24 cellular contexts compared by ENCODE assay signal in the genomic region with DNA sequence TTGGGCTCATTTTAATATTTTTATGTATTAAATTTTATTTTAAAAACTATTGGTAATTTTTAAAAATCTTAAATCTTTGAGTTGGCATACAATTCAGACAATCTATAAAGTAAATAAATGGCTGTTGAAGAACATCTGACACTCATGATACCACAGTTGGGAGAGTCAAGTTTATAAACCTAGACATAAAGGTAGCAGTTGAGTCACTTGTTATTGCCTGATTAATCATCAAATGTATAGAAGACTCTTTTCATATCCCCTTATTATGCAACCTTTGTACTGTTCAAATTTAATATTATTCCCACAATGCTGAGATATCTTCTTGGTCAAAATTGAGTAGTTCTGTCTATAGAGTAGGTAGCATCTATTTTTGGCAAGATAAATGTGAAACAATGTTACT. TPM values are rescaled to one million over a fixed set of nuclear protein-coding genes. Genes with fewer than 3 reads are reported as not detected.
DNase-seq lines count a peak whose midpoint lies in the region; ATAC-seq and TF ChIP-seq lines count a peak whose summit lies in the region.
"Had no signal": no experiment of that assay in that cellular context is flagged by ENCODE, and none has a peak within 500 bp of the region (broad histone marks: within the 10 kb centered on the region; RNA-seq: fewer than 3 reads in every experiment).

No MANE protein-coding gene starts in this region.

- ATAC-seq in central memory CD8-positive, alpha-beta T cell (replicated peaks; ENCODE audit: extremely low read depth, poor library complexity, severe bottlenecking) = no peak
- no peak for ATAC-seq in naive thymus-derived CD8-positive, alpha-beta T cell
- ATAC-seq in GM18511 (IDR thresholded peaks at IDR 0.05; ENCODE audit: unreplicated experiment) = no peak
- ATAC-seq: HCT116, sciatic nerve had no signal

- H3K27me3 ChIP-seq in breast epithelium = peaks cover 0 to 17% of the 10 kb centered on the region in 2 donors
- no peaks in the 10 kb centered on the region for H3K27me3 ChIP-seq in MM.1S (replicated peaks; ENCODE audit: insufficient read depth, low read length)
- peaks cover 2% of the 10 kb centered on the region for H3K27me3 ChIP-seq in brain microvascular endothelial cell (replicated peaks)
- H3K27me3 ChIP-seq: uterus had no signal

- intact Hi-C loops in MCF 10A (cut with micrococcal nuclease) = no loop called here
- intact Hi-C loops in breast epithelium (cut with DNase I; ENCODE audit: low total_unique reads) = no loop called here

- no peak for TF ChIP-seq POLR2A in breast epithelium (IDR thresholded peaks at IDR 0.05)

- peak overlapping the region; percentile 93 for H2AFZ ChIP-seq in MM.1S (ENCODE audit: low read length)
- H2AFZ ChIP-seq: parathyroid adenoma had no signal

- H3K9me3 ChIP-seq in breast epithelium (no peaks in the 10 kb centered on the region), MM.1S (replicated peaks; ENCODE audit: insufficient read depth, low read length) (no peaks in the 10 kb centered on the region)
- H3K9me3 ChIP-seq: esophagus muscularis mucosa, uterus had no signal

- H3K27me3 Mint-ChIP-seq in MCF 10A (ENCODE audit: insufficient read depth, unreplicated experiment) = no peaks in the 10 kb centered on the region
- peaks cover 26% of the 10 kb centered on the region for H3K27me3 Mint-ChIP-seq in central memory CD8-positive, alpha-beta T cell
- peaks cover 10 to 39% (median 19%) of the 10 kb centered on the region in 5 donors for H3K27me3 Mint-ChIP-seq in naive thymus-derived CD8-positive, alpha-beta T cell

- BruUV-seq in MCF 10A (replicated peaks; lab: Mats Ljungman, UMichigan) = no TSS peak

- H3K36me3 ChIP-seq in breast epithelium (no peaks in the 10 kb centered on the region), MM.1S (replicated peaks; ENCODE audit: insufficient read depth, low read length) (no peaks in the 10 kb centered on the region), brain microvascular endothelial cell (replicated peaks) (no peaks in the 10 kb centered on the region)
- H3K36me3 ChIP-seq: esophagus muscularis mucosa, uterus had no signal

- POLR2A ChIA-PET in MCF 10A (lab: Yijun Ruan, JAX) = interaction anchor here (0.8 kb wide), 1 partner anchor 10 kb away, joined by 3 read pairs; no protein-coding TSS in a partner anchor
- POLR2A ChIA-PET in naive thymus-derived CD8-positive, alpha-beta T cell (lab: Charles Lee) = no interaction called here

- peaks cover 6% of the 10 kb centered on the region for H3K4me1 Mint-ChIP-seq in MCF 10A (ENCODE audit: insufficient read depth, unreplicated experiment)
- H3K4me1 Mint-ChIP-seq in central memory CD8-positive, alpha-beta T cell = peaks cover 18% of the 10 kb centered on the region
- peaks cover 0 to 9% (median 2%) of the 10 kb centered on the region in 4 donors for H3K4me1 Mint-ChIP-seq in naive thymus-derived CD8-positive, alpha-beta T cell

- H3K36me3 Mint-ChIP-seq in MCF 10A (ENCODE audit: insufficient read depth, unreplicated experiment) = no peaks in the 10 kb centered on the region
- no peaks in the 10 kb centered on the region for H3K36me3 Mint-ChIP-seq in central memory CD8-positive, alpha-beta T cell (ENCODE audit: insufficient read depth)
- H3K36me3 Mint-ChIP-seq in naive thymus-derived CD8-positive, alpha-beta T cell = no peaks in the 10 kb centered on the region
- H3K36me3 Mint-ChIP-seq: activated naive CD4-positive, alpha-beta T cell treated with anti-CD3 and anti-CD28 coated beads, Interleukin-2, amount 10 ng/mL, durations not matched to agents 7 days and 5 days; naive B cell had no signal

- no peaks in the 10 kb centered on the region for H3K79me2 ChIP-seq in MM.1S (ENCODE audit: low read length)
- H3K79me2 ChIP-seq: parathyroid adenoma had no signal

- no peak overlapping the region for H3K4me3 Mint-ChIP-seq in MCF 10A (ENCODE audit: unreplicated experiment)
- H3K4me3 Mint-ChIP-seq in central memory CD8-positive, alpha-beta T cell = peak overlapping the region; percentile 69
- peak overlapping the region in 1 of 10 donors; percentile 43 for H3K4me3 Mint-ChIP-seq in naive thymus-derived CD8-positive, alpha-beta T cell
- H3K4me3 Mint-ChIP-seq: activated naive CD4-positive, alpha-beta T cell treated with anti-CD3 and anti-CD28 coated beads, Interleukin-2, amount 10 ng/mL, durations not matched to agents 7 days and 5 days; naive B cell had no signal

- TF ChIP-seq CTCF in MCF 10A (IDR thresholded peaks at IDR 0.05; ENCODE audit: unreplicated experiment) (no peak), breast epithelium (IDR thresholded peaks at IDR 0.05) (no peak), MM.1S (IDR thresholded peaks at IDR 0.05; ENCODE audit: low read length) (no peak), brain microvascular endothelial cell (IDR thresholded peaks at IDR 0.05; ENCODE audit: low read depth, low read length, missing control alignments) (no peak)

- no peaks in the 10 kb centered on the region for H3K9me3 Mint-ChIP-seq in MCF 10A (ENCODE audit: unreplicated experiment)
- H3K9me3 Mint-ChIP-seq in central memory CD8-positive, alpha-beta T cell = no peaks in the 10 kb centered on the region
- H3K9me3 Mint-ChIP-seq in naive thymus-derived CD8-positive, alpha-beta T cell = peaks cover 0 to 3% (median 0%) of the 10 kb centered on the region in 9 donors
- H3K9me3 Mint-ChIP-seq: activated CD4-positive, alpha-beta T cell treated with anti-CD3 and anti-CD28 coated beads, Interleukin-2, amount 10 ng/mL, durations not matched to agents 24 days and 14 days; activated naive CD4-positive, alpha-beta T cell treated with anti-CD3 and anti-CD28 coated beads, Interleukin-2, amount 10 ng/mL, durations not matched to agents 7 days and 5 days had no signal

- in situ Hi-C loops in brain microvascular endothelial cell (cut with HindIII; ENCODE audit: low pct_ligation_motif_present, low sequenced_read_pairs) = no loop called here

- peak overlapping the region; percentile 95 for H3K4me2 ChIP-seq in MM.1S (ENCODE audit: low read depth, low read length)

- no peaks in the 10 kb centered on the region for H4K20me1 ChIP-seq in MM.1S (ENCODE audit: insufficient read depth, low read length)

- peak; percentile 14 for DNase-seq in MCF 10A (ENCODE audit: unreplicated experiment)
- no peak for DNase-seq in breast epithelium (ENCODE audit: low spot score in 2 of 2)
- no peak for DNase-seq in MM.1S
- no peak for DNase-seq in central memory CD8-positive, alpha-beta T cell (ENCODE audit: low spot score in 2 of 2)
- DNase-seq in nucleus accumbens (lab: John Stamatoyannopoulos, UW) = no peak
- DNase-seq in naive thymus-derived CD8-positive, alpha-beta T cell = no peak
- no peak for DNase-seq in brain microvascular endothelial cell
- DNase-seq: activated CD4-positive, alpha-beta T cell treated with anti-CD3 and anti-CD28 coated beads, Interleukin-2, amount 10 ng/mL, durations not matched to agents 24 days and 14 days; activated naive CD4-positive, alpha-beta T cell treated with anti-CD3 and anti-CD28 coated beads, Interleukin-2, amount 10 ng/mL, durations not matched to agents 7 days and 5 days; central memory CD4-positive, alpha-beta T cell; DMS53; mesenchymal stem cell; naive B cell; NCI-H1417; NCI-H2171; NCI-H526; SW 1271; uterus had no signal

- no peak overlapping the region for H3K27ac Mint-ChIP-seq in MCF 10A (ENCODE audit: low read depth, unreplicated experiment)
- H3K27ac Mint-ChIP-seq in central memory CD8-positive, alpha-beta T cell (ENCODE audit: low read depth) = peak overlapping the region; percentile 78
- no peak overlapping the region for H3K27ac Mint-ChIP-seq in naive thymus-derived CD8-positive, alpha-beta T cell
- H3K27ac Mint-ChIP-seq: activated CD4-positive, alpha-beta T cell treated with anti-CD3 and anti-CD28 coated beads, Interleukin-2, amount 10 ng/mL, durations not matched to agents 24 days and 14 days; activated naive CD4-positive, alpha-beta T cell treated with anti-CD3 and anti-CD28 coated beads, Interleukin-2, amount 10 ng/mL, durations not matched to agents 7 days and 5 days had no signal

- H3K4me3 ChIP-seq in breast epithelium = no peak overlapping the region
- H3K4me3 ChIP-seq in MM.1S (ENCODE audit: low read length) = peak overlapping the region; percentile 24
- no peak overlapping the region for H3K4me3 ChIP-seq in brain microvascular endothelial cell (ENCODE audit: low read depth, low read length)
- H3K4me3 ChIP-seq: esophagus muscularis mucosa, uterus had no signal

- H3K9me2 ChIP-seq in MM.1S (replicated peaks; ENCODE audit: insufficient read depth, low read length) = no peaks in the 10 kb centered on the region

- H3K9ac ChIP-seq in MM.1S (ENCODE audit: low read length) = peak overlapping the region; percentile 44; the same call in 1 of the 2 replicates
- H3K9ac ChIP-seq: parathyroid adenoma had no signal

- CTCF ChIA-PET in MCF 10A (lab: Yijun Ruan, JAX) = interaction anchor here (1.2 to 1.3 kb wide), 2 partner anchors 9 to 115 kb away, joined by 3 to 4 read pairs; no protein-coding TSS in a partner anchor

- H3K4me1 ChIP-seq in breast epithelium = no peaks in the 10 kb centered on the region
- H3K4me1 ChIP-seq in MM.1S (ENCODE audit: low read length) = peaks cover 26% of the 10 kb centered on the region
- H3K4me1 ChIP-seq: parathyroid adenoma, uterus had no signal

- peaks cover 6% of the 10 kb centered on the region; the same call in 1 of the 2 replicates for H3F3A ChIP-seq in MM.1S (ENCODE audit: insufficient read depth, low read length)

- H3K27ac ChIP-seq in breast epithelium (no peak overlapping the region), MM.1S (ENCODE audit: low read length) (peak overlapping the region; percentile 52; the same call in 1 of the 2 replicates), brain microvascular endothelial cell (no peak overlapping the region)
- H3K27ac ChIP-seq: C4-2B, esophagus muscularis mucosa, parathyroid adenoma, uterus had no signal

RNA-seq across cellular contexts. Expression of gene PAQR9, which starts 19.6 kb away (rescaled TPM):
- not detected in 2 replicates for total RNA-seq in MCF 10A (2022)
- not detected for total RNA-seq in breast epithelium
- not detected for total RNA-seq in naive thymus-derived CD8-positive, alpha-beta T cell
- not detected for polyA plus RNA-seq in naive thymus-derived CD8-positive, alpha-beta T cell
- total RNA-seq: activated CD4-positive, alpha-beta T cell treated with anti-CD3 and anti-CD28 coated beads, Interleukin-2, amount 10 ng/mL, durations not matched to agents 24 days and 14 days; esophagus muscularis mucosa had no signal

RNA-seq across cellular contexts. Expression of gene PCOLCE2, which starts 55.0 kb away (rescaled TPM):
- total RNA-seq in MCF 10A (2022) (3.2 and 3.4 TPM in 2 replicates), breast epithelium (100 to 1,000 TPM in 1 of 3 donors, 10 to 100 TPM in 2; 30.2 to 178 (median 36.0) TPM)
- not detected for total RNA-seq in naive thymus-derived CD8-positive, alpha-beta T cell
- not detected for polyA plus RNA-seq in naive thymus-derived CD8-positive, alpha-beta T cell

RNA-seq across cellular contexts. Expression of gene U2SURP, which starts 57.5 kb away (rescaled TPM):
- total RNA-seq in MCF 10A (2022) (131 and 146 TPM in 2 replicates), breast epithelium (100 to 1,000 TPM in 1 of 3 donors, 10 to 100 TPM in 2; 79.8 to 122 (median 96.4) TPM)
- 100 to 1,000 TPM; 168 to 169 TPM for total RNA-seq in naive thymus-derived CD8-positive, alpha-beta T cell
- polyA plus RNA-seq in naive thymus-derived CD8-positive, alpha-beta T cell = 100 to 1,000 TPM; 110 to 131 (median 125) TPM
